In the genomic region with DNA sequence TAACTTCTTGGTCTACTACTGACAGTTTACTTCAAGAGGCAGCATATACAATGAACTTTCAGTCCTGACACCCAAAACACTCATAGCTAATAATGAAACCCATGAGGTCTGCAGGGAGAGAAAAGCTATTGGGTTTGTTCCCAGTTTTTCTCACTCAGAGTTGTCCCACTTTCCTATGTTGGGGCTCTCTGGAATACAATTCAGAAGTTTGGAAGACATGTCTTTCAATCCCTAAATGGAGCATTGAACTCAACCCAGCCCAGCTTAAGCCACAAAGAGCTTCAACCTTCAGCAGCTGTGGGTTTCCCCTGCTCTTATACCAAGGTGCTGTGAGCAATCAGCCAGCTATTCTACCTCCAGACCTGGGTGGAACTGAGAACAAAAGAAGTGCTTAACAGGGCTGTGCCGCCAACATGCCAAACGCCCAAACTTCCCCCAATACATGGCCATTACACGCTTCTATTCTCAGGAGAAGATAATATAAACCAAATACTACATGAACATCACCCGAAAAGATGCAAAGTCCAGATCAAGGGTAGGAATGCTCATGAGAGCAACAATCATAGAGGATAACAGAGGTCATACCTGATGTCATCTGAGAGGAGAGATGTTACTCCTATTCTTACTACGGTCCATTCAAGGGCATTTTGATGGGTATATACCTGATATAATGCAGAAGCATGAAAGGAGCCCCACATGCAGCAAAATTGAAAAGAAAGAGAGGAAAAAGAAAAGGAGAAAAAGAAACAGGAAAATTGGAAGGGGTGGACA, we compare ENCODE assay signal across 1 cellular context.
TF ChIP-seq lines count a peak whose summit lies in the region.

No MANE protein-coding gene starts in this region.

TF ChIP-seq in GM12878, 131 proteins besides CTCF, POLR2A, EP300 and RAD21 (continued from another document):
- TF ChIP-seq, protein P1, sequence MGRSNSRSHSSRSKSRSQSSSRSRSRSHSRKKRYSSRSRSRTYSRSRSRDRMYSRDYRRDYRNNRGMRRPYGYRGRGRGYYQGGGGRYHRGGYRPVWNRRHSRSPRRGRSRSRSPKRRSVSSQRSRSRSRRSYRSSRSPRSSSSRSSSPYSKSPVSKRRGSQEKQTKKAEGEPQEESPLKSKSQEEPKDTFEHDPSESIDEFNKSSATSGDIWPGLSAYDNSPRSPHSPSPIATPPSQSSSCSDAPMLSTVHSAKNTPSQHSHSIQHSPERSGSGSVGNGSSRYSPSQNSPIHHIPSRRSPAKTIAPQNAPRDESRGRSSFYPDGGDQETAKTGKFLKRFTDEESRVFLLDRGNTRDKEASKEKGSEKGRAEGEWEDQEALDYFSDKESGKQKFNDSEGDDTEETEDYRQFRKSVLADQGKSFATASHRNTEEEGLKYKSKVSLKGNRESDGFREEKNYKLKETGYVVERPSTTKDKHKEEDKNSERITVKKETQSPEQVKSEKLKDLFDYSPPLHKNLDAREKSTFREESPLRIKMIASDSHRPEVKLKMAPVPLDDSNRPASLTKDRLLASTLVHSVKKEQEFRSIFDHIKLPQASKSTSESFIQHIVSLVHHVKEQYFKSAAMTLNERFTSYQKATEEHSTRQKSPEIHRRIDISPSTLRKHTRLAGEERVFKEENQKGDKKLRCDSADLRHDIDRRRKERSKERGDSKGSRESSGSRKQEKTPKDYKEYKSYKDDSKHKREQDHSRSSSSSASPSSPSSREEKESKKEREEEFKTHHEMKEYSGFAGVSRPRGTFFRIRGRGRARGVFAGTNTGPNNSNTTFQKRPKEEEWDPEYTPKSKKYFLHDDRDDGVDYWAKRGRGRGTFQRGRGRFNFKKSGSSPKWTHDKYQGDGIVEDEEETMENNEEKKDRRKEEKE (IDR thresholded peaks at IDR 0.05): no peak
- TF ChIP-seq RELA (IDR thresholded peaks at IDR 0.05; ENCODE audit: borderline replicate concordance, partially characterized antibody): no peak
- no peak for TF ChIP-seq CREB1 (IDR thresholded peaks at IDR 0.05; ENCODE audit: low read depth)
- no peak for TF ChIP-seq JUND (IDR thresholded peaks at IDR 0.05; ENCODE audit: low read depth, low read length)
- TF ChIP-seq POLR2AphosphoS2 (IDR thresholded peaks at IDR 0.05; ENCODE audit: low read depth, low read length): no peak
- peak; percentile 75; the same call in 1 of the 2 replicates for TF ChIP-seq DPF2 (IDR thresholded peaks at IDR 0.05)
